In the genomic region with DNA sequence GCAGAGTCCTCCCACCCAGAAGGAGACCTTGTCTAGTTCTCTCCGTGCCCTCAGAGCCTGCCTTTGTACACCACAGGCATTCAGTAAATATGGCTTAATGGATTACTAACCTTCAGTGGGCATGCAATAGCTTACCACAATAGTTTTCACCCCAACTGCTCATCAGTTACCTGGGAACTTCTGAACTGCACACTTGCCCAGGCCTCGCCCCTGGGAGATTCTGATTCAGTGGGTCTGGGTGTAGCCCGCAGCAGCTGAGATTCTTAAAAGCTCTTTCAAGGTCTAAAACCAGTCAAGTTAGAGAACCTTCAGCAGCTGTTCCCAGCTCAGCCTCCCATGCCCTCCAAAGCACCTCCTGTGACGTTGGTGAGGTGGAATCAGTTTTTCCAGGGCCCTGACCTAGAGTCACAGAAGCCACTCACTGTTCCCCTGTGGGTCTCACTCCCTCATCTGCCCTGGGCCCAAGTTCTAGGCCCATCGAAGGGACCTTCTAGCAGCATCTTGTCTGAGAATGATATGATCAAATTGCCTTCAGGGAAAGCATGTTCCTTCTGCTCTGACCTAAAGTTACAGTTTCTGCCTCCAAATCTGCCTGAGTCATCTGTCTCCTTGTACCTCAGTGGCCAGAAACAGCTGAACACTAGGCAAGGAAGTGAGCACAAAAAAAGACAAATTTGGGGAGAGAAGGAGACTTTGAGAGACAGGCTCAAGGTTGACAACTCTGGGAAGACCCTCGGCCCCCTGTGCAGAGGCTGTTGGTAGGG, we compare ENCODE assay signal across 14 cellular contexts. TPM values are rescaled to one million over a fixed set of nuclear protein-coding genes. Genes with fewer than 3 reads are reported as not detected.
DNase-seq lines count a peak whose midpoint lies in the region; TF ChIP-seq lines count a peak whose summit lies in the region.
"Had no signal": no experiment of that assay in that cellular context is flagged by ENCODE, and none has a peak within 500 bp of the region (broad histone marks: within the 10 kb centered on the region; RNA-seq: fewer than 3 reads in every experiment).

No MANE protein-coding gene starts in this region.

- peak overlapping the region; percentile 48 for H3K27ac Mint-ChIP-seq in progenitor cell of endocrine pancreas
- H3K27ac Mint-ChIP-seq: activated T-helper 1 cell treated with anti-CD3 and anti-CD28 coated beads, Interleukin-12 subunit alpha, Interleukin-12 subunit beta, Interleukin-2, Interleukin-4 antibody, amounts not matched to agents 30 ng/mL and 10 ng/mL and 1 ng/mL, durations not matched to agents 14 hours and 24 hours and 36 hours had no signal

- H3K27me3 Mint-ChIP-seq in progenitor cell of endocrine pancreas: no peaks in the 10 kb centered on the region

- no peak overlapping the region for H3K4me3 Mint-ChIP-seq in progenitor cell of endocrine pancreas (ENCODE audit: low read depth)
- H3K4me3 Mint-ChIP-seq: activated T-helper 1 cell treated with anti-CD3 and anti-CD28 coated beads, Interleukin-12 subunit alpha, Interleukin-12 subunit beta, Interleukin-2, Interleukin-4 antibody, amounts not matched to agents 30 ng/mL and 10 ng/mL and 1 ng/mL, durations not matched to agents 14 hours and 24 hours and 36 hours had no signal

- H3K4me1 Mint-ChIP-seq in progenitor cell of endocrine pancreas (ENCODE audit: low read depth): peaks cover 7% of the 10 kb centered on the region

- DNase-seq in GM03348 (ENCODE audit: low spot score) (peak; percentile 26), fibroblast of mammary gland (ENCODE audit: low read depth) (peak; percentile 68), progenitor cell of endocrine pancreas (ENCODE audit: low spot score, unreplicated experiment) (no peak), DMS 273 (lab: John Stamatoyannopoulos, UW; ENCODE audit: unreplicated experiment) (no peak), NCI-H1048 (lab: John Stamatoyannopoulos, UW) (no peak)
- no peak for DNase-seq in activated CD8-positive, alpha-beta memory T cell treated with anti-CD3 and anti-CD28 coated beads, Interleukin-2, amount 50 U/mL, for 4 hours
- DNase-seq in stimulated activated CD4-positive, alpha-beta T cell treated with anti-CD3 and anti-CD28 coated beads, Interleukin-4, amount 100 ng/mL, for 4 hours: no peak
- DNase-seq: activated CD4-positive, alpha-beta T cell treated with anti-CD3 and anti-CD28 coated beads for 48 hours; islet precursor cell; NCI-H187; stimulated activated CD4-positive, alpha-beta T cell treated with anti-CD3 and anti-CD28 coated beads, Interleukin-12 subunit alpha, Interleukin-12 subunit beta, amount 100 ng/mL, for 4 hours had no signal

- H3K27ac ChIP-seq in VCaP: peak overlapping the region; percentile 23; the same call in 1 of the 2 replicates
- H3K27ac ChIP-seq: BLaER1 had no signal

- no peaks in the 10 kb centered on the region for H3K9me3 Mint-ChIP-seq in progenitor cell of endocrine pancreas (ENCODE audit: low read depth)
- H3K9me3 Mint-ChIP-seq: activated T-helper 1 cell treated with anti-CD3 and anti-CD28 coated beads, Interleukin-12 subunit alpha, Interleukin-12 subunit beta, Interleukin-2, Interleukin-4 antibody, amounts not matched to agents 30 ng/mL and 10 ng/mL and 1 ng/mL, durations not matched to agents 14 hours and 24 hours and 36 hours had no signal

- TF ChIP-seq CTCF in VCaP (conservative IDR thresholded peaks at IDR 0.05): no peak
- TF ChIP-seq CTCF in fibroblast of mammary gland (conservative IDR thresholded peaks at IDR 0.05; ENCODE audit: control insufficient read depth, insufficient read depth, low read depth, low read length): no peak
- TF ChIP-seq CTCF in progenitor cell of endocrine pancreas (IDR thresholded peaks at IDR 0.05; ENCODE audit: unreplicated experiment): no peak

- peaks cover 2% of the 10 kb centered on the region for H3K36me3 Mint-ChIP-seq in progenitor cell of endocrine pancreas (ENCODE audit: insufficient read depth)

- H3K4me3 ChIP-seq in fibroblast of mammary gland (ENCODE audit: control insufficient read depth, low read depth, low read length): no peak overlapping the region
- H3K4me3 ChIP-seq: BLaER1 had no signal

RNA-seq across cellular contexts. Expression of gene ASAP3, which starts 10.8 kb away (rescaled TPM):
- total RNA-seq in progenitor cell of endocrine pancreas: 63.4 and 67.8 TPM in 2 replicates
- total RNA-seq: activated T-helper 1 cell treated with anti-CD3 and anti-CD28 coated beads, Interleukin-12 subunit alpha, Interleukin-12 subunit beta, Interleukin-2, Interleukin-4 antibody, amounts not matched to agents 30 ng/mL and 10 ng/mL and 1 ng/mL, durations not matched to agents 14 hours and 24 hours and 36 hours had no signal

RNA-seq across cellular contexts. Expression of gene TCEA3, which starts 48.7 kb away (rescaled TPM):
- total RNA-seq in progenitor cell of endocrine pancreas: 12.9 and 13.6 TPM in 2 replicates

RNA-seq across cellular contexts. Expression of gene E2F2, which starts 57.8 kb away (rescaled TPM):
- total RNA-seq in progenitor cell of endocrine pancreas: 7.8 and 9.7 TPM in 2 replicates

Comparison
In these comparisons a context has a peak if more than half of its experiments do, and no peak if none do; other contexts are left out.
1. DNase-seq: peak in GM03348 (single experiment) and fibroblast of mammary gland (single experiment); none in progenitor cell of endocrine pancreas (single experiment), activated CD8-positive, alpha-beta memory T cell treated with anti-CD3 and anti-CD28 coated beads, Interleukin-2, amount 50 U/mL, for 4 hours (single experiment), DMS 273 (single experiment), NCI-H1048 (single experiment) and stimulated activated CD4-positive, alpha-beta T cell treated with anti-CD3 and anti-CD28 coated beads, Interleukin-4, amount 100 ng/mL, for 4 hours (0 of 2).